ENCODE assay signal across 10 cellular contexts in the genomic region with DNA sequence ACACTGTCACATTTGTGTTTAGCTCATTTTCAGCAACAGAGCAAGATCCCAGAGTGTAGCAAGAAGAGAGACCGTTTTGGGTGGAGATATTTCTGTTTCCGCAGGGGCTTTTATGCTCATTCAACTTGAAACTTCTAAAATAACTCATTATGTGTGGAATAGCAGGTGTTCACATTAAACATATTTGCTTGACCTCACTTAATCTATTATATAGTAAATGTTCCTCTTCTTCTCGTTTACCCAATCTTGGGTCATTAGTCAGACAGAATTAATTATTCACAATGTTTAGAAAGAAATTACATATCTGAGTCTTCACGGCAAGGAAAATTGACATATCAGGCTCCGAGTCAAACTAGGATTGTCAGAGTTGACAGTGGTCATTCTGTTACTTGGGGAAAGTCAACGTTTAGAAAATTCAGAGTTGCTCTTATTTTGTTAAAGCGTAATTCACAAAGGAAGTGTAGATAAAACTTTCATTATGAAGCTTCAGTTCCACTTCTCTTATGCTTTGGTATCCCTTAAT.
DNase-seq lines count a peak whose midpoint lies in the region; ATAC-seq and TF ChIP-seq lines count a peak whose summit lies in the region.
"Had no signal": no experiment of that assay in that cellular context is flagged by ENCODE, and none has a peak within 500 bp of the region (broad histone marks: within the 10 kb centered on the region; RNA-seq: fewer than 3 reads in every experiment).

No MANE protein-coding gene starts in this region.

- H3K4me3 ChIP-seq in GM12865 (ENCODE audit: low read depth, low read length) = peak overlapping the region; percentile 17

- DNase-seq in GM12865 (ENCODE audit: low read depth) (peak; percentile 79), NCI-H748 (lab: John Stamatoyannopoulos, UW; ENCODE audit: unreplicated experiment) (peak; percentile 82), Right ventricle myocardium inferior (ENCODE audit: missing footprints) (no peak), NCI-H1092 treated with DMSO at 0.1 percent for 48 hours (lab: John Stamatoyannopoulos, UW) (no peak), MCF 10A (ENCODE audit: unreplicated experiment) (no peak), DMS 273 (lab: John Stamatoyannopoulos, UW; ENCODE audit: unreplicated experiment) (no peak)
- DNase-seq: amygdala had no signal

- intact Hi-C loops in Right ventricle myocardium inferior (cut with DNase I) = no loop called here
- intact Hi-C loops in MCF 10A (cut with micrococcal nuclease) = loop anchor here (5.0 kb wide), 2 partner anchors 93 to 193 kb away; no protein-coding TSS in a partner anchor

- CTCF ChIA-PET in MCF 10A (lab: Yijun Ruan, JAX) = interaction anchor here (1.0 to 3.1 kb wide), 5 partner anchors 40 to 126 kb away, joined by 3 to 14 read pairs (median 6); no protein-coding TSS in a partner anchor

- no peaks in the 10 kb centered on the region for H3K27me3 Mint-ChIP-seq in MCF 10A (ENCODE audit: insufficient read depth, unreplicated experiment)
- H3K27me3 Mint-ChIP-seq: IgD-negative memory B cell had no signal

- ATAC-seq in GM19324 (IDR thresholded peaks at IDR 0.05; ENCODE audit: low FRiP score, unreplicated experiment) (peak; percentile 67), HG02943 (IDR thresholded peaks at IDR 0.05; ENCODE audit: low read depth, unreplicated experiment) (peak; percentile 88), Right ventricle myocardium inferior (no peak)

- H3K36me3 Mint-ChIP-seq in MCF 10A (ENCODE audit: insufficient read depth, unreplicated experiment) = peaks cover 5% of the 10 kb centered on the region

- peaks cover 7% of the 10 kb centered on the region for H3K9me3 Mint-ChIP-seq in MCF 10A (ENCODE audit: unreplicated experiment)

- no peak overlapping the region for H3K4me3 Mint-ChIP-seq in MCF 10A (ENCODE audit: unreplicated experiment)

- no TSS peak for BruUV-seq in MCF 10A (replicated peaks; lab: Mats Ljungman, UMichigan)

- peaks cover 32% of the 10 kb centered on the region for H3K4me1 Mint-ChIP-seq in MCF 10A (ENCODE audit: insufficient read depth, unreplicated experiment)

- TF ChIP-seq CTCF in GM12865 (IDR thresholded peaks at IDR 0.05; ENCODE audit: insufficient read depth, low read depth, low read length, missing control alignments) (no peak), MCF 10A (IDR thresholded peaks at IDR 0.05; ENCODE audit: unreplicated experiment) (no peak)

- POLR2A ChIA-PET in MCF 10A (lab: Yijun Ruan, JAX) = interaction anchor here (0.7 to 5.6 kb wide), 25 partner anchors 9 to 449 kb away, joined by 3 to 100 read pairs (median 14); no protein-coding TSS in a partner anchor

- H3K27ac Mint-ChIP-seq in MCF 10A (ENCODE audit: low read depth, unreplicated experiment) = no peak overlapping the region

Comparison
In these comparisons a context has a peak if more than half of its experiments do, and no peak if none do; other contexts are left out.
1. DNase-seq: peak in GM12865 (single experiment) and NCI-H748 (single experiment); none in Right ventricle myocardium inferior (single experiment), NCI-H1092 treated with DMSO at 0.1 percent for 48 hours (single experiment), MCF 10A (single experiment) and DMS 273 (single experiment).